In genomic region chr4:38687571-38688011, GRCh38 we compare ENCODE assay signal across 13 cellular contexts. TPM values are rescaled to one million over a fixed set of nuclear protein-coding genes. Genes with fewer than 3 reads are reported as not detected.
A peak's percentile ranks its signal among the peaks of the same experiment; 100 is the strongest.
DNase-seq lines count a peak whose midpoint lies in the region; FAIRE-seq and TF ChIP-seq lines count a peak whose summit lies in the region.
"Had no signal": no experiment of that assay in that cellular context is flagged by ENCODE, and none has a peak within 500 bp of the region (broad histone marks: within the 10 kb centered on the region; RNA-seq: fewer than 3 reads in every experiment).

No MANE protein-coding gene starts in this region.

- no peaks in the 10 kb centered on the region for H3K27me3 ChIP-seq in breast epithelium
- no peaks in the 10 kb centered on the region for H3K27me3 ChIP-seq in keratinocyte (ENCODE audit: control insufficient read depth, extremely low read depth, insufficient read depth, low read length)
- no peaks in the 10 kb centered on the region for H3K27me3 ChIP-seq in transverse colon

- no peak overlapping the region for H3K4me3 ChIP-seq in breast epithelium
- H3K4me3 ChIP-seq in keratinocyte (ENCODE audit: control insufficient read depth in 2 of 3, extremely low read depth in 1 of 3, insufficient read depth in 2 of 3, low read depth in 1 of 3, low read length in 3 of 3) = no peak overlapping the region
- no peak overlapping the region for H3K4me3 ChIP-seq in transverse colon
- H3K4me3 ChIP-seq: lower lobe of right lung had no signal

- H3K4me1 Mint-ChIP-seq in MCF 10A (ENCODE audit: insufficient read depth, unreplicated experiment) = peaks cover 5% of the 10 kb centered on the region
- H3K4me1 Mint-ChIP-seq in activated naive CD8-positive, alpha-beta T cell (ENCODE audit: low read depth) = peaks cover 70% of the 10 kb centered on the region

- H3K4me1 ChIP-seq in breast epithelium (no peaks in the 10 kb centered on the region), keratinocyte (ENCODE audit: control insufficient read depth, extremely low read depth, insufficient read depth, low read length) (peaks cover 25% of the 10 kb centered on the region), transverse colon (peaks cover 22 to 80% (median 45%) of the 10 kb centered on the region in 4 donors)

- dilution Hi-C loops in keratinocyte (cut with MboI; ENCODE audit: extremely low pct_ligation_motif_present, low sequenced_read_pairs) = no loop called here

- H3K27me3 Mint-ChIP-seq in MCF 10A (ENCODE audit: insufficient read depth, unreplicated experiment) = no peaks in the 10 kb centered on the region
- no peaks in the 10 kb centered on the region for H3K27me3 Mint-ChIP-seq in activated naive CD8-positive, alpha-beta T cell
- H3K27me3 Mint-ChIP-seq: B cell had no signal

- peak overlapping the region; percentile 28 for H3K27ac Mint-ChIP-seq in MCF 10A (ENCODE audit: low read depth, unreplicated experiment)
- peak overlapping the region; percentile 75 for H3K27ac Mint-ChIP-seq in activated naive CD8-positive, alpha-beta T cell
- H3K27ac Mint-ChIP-seq: B cell had no signal

- H3K9me3 Mint-ChIP-seq in MCF 10A (ENCODE audit: unreplicated experiment) = no peaks in the 10 kb centered on the region
- H3K9me3 Mint-ChIP-seq in activated naive CD8-positive, alpha-beta T cell (ENCODE audit: low read depth) = no peaks in the 10 kb centered on the region

- no peaks in the 10 kb centered on the region for H3K9me1 ChIP-seq in keratinocyte (ENCODE audit: control insufficient read depth, extremely low read depth, insufficient read depth, low read length)

- TF ChIP-seq CTCF in MCF 10A (IDR thresholded peaks at IDR 0.05; ENCODE audit: unreplicated experiment) (no peak), breast epithelium (IDR thresholded peaks at IDR 0.05) (no peak), keratinocyte (optimal IDR thresholded peaks at IDR 0.05 in 1 of 3, IDR thresholded peaks at IDR 0.05 in 1 of 3, conservative IDR thresholded peaks at IDR 0.05 in 1 of 3; ENCODE audit: extremely low read depth in 1 of 3, insufficient read depth in 2 of 3, low read length in 3 of 3) (no peak), transverse colon (IDR thresholded peaks at IDR 0.05) (no peak), GM20000 (IDR thresholded peaks at IDR 0.05; ENCODE audit: extremely low read depth, missing control alignments) (no peak)

- peak; percentile 90 for FAIRE-seq in keratinocyte (lab: Jason Lieb, UNC)

- no peak for TF ChIP-seq EP300 in transverse colon (IDR thresholded peaks at IDR 0.05; ENCODE audit: low read depth)

- BruUV-seq in MCF 10A (replicated peaks; lab: Mats Ljungman, UMichigan) = no TSS peak

- H3K27ac ChIP-seq in breast epithelium (no peak overlapping the region), keratinocyte (ENCODE audit: control insufficient read depth, insufficient read depth, low read length) (peak overlapping the region; percentile 69), transverse colon (peak overlapping the region; percentile 45 to 57 (median 47))
- H3K27ac ChIP-seq: lower lobe of right lung had no signal

- CTCF ChIA-PET in MCF 10A (lab: Yijun Ruan, JAX) = interaction anchor here (0.7 to 1.3 kb wide), 7 partner anchors 11 to 625 kb away, joined by 3 to 6 read pairs (median 4); no protein-coding TSS in a partner anchor

- H4K20me1 ChIP-seq in keratinocyte (ENCODE audit: control insufficient read depth, extremely low read depth, insufficient read depth, low read length) = peaks cover 27% of the 10 kb centered on the region

- intact Hi-C loops in MCF 10A (cut with micrococcal nuclease) = no loop called here
- intact Hi-C loops in breast epithelium (cut with DNase I; ENCODE audit: low total_unique reads) = no loop called here
- intact Hi-C loops in transverse colon (cut with DNase I; ENCODE audit: low total_unique reads) = no loop called here

- no peaks in the 10 kb centered on the region for H3K9me3 ChIP-seq in breast epithelium
- H3K9me3 ChIP-seq in keratinocyte (ENCODE audit: control insufficient read depth, low read depth, low read length) = no peaks in the 10 kb centered on the region
- H3K9me3 ChIP-seq in transverse colon = no peaks in the 10 kb centered on the region
- H3K9me3 ChIP-seq: lower lobe of right lung had no signal

- peaks cover 79% of the 10 kb centered on the region for H3K36me3 Mint-ChIP-seq in MCF 10A (ENCODE audit: insufficient read depth, unreplicated experiment)
- peaks cover 11% of the 10 kb centered on the region for H3K36me3 Mint-ChIP-seq in activated naive CD8-positive, alpha-beta T cell

- H3K36me3 ChIP-seq in breast epithelium (peaks cover 4% of the 10 kb centered on the region), keratinocyte (ENCODE audit: control insufficient read depth in 2 of 2, extremely low read depth in 1 of 2, insufficient read depth in 2 of 2, low read length in 2 of 2) (peaks cover 33 to 53% of the 10 kb centered on the region in 2 experiments), transverse colon (peaks cover 0 to 50% (median 19%) of the 10 kb centered on the region in 4 donors)

- H3K79me2 ChIP-seq in keratinocyte (ENCODE audit: control insufficient read depth, insufficient read depth, low read length) = peaks cover 72% of the 10 kb centered on the region

- no peak overlapping the region for H3K4me3 Mint-ChIP-seq in MCF 10A (ENCODE audit: unreplicated experiment)
- peak overlapping the region; percentile 53 for H3K4me3 Mint-ChIP-seq in activated naive CD8-positive, alpha-beta T cell
- H3K4me3 Mint-ChIP-seq: B cell had no signal

- WGBS in transverse colon (ENCODE audit: low coverage in 1 of 2), 2 donors = 55% methylated on average over 4 of the region's 4 CpGs; no CpG with 5 or more reads in 1 of the 2 donors

- H2AFZ ChIP-seq in keratinocyte (ENCODE audit: control insufficient read depth, low read length) = no peak overlapping the region

- H3K9ac ChIP-seq in keratinocyte (ENCODE audit: control insufficient read depth, extremely low read depth, insufficient read depth, low read length) = no peak overlapping the region

- POLR2A ChIA-PET in MCF 10A (lab: Yijun Ruan, JAX) = interaction anchor here (0.8 to 1.2 kb wide), 3 partner anchors 10 to 368 kb away, joined by 3 to 5 read pairs (median 3); no protein-coding TSS in a partner anchor

- in situ Hi-C loops in transverse colon (cut with MboI; ENCODE audit: low pct_ligation_motif_present in 1 of 4, low pct_unique_long_range_greater_than_20kb in 1 of 4, low sequenced_read_pairs in 3 of 4) = no loop called here

- TF ChIP-seq POLR2A in breast epithelium (IDR thresholded peaks at IDR 0.05) (no peak), transverse colon (IDR thresholded peaks at IDR 0.05) (no peak)

- no peak overlapping the region for H3K4me2 ChIP-seq in keratinocyte (ENCODE audit: control insufficient read depth, extremely low read depth, insufficient read depth, low read depth, low read length)

- DNase-seq in MCF 10A (ENCODE audit: unreplicated experiment) (no peak), breast epithelium (ENCODE audit: low spot score in 2 of 2) (no peak), keratinocyte (ENCODE audit: low read depth, low spot score) (no peak), transverse colon (no peak), hypothalamus (lab: John Stamatoyannopoulos, UW) (no peak), GM20000 (ENCODE audit: low spot score) (no peak), amygdala (lab: John Stamatoyannopoulos, UW) (no peak)
- DNase-seq: head of caudate nucleus, lower lobe of right lung, NCI-H2107, nucleus accumbens had no signal

RNA-seq across cellular contexts. Expression of gene KLF3, which starts 23.6 kb away (rescaled TPM):
- total RNA-seq in MCF 10A (2022) (45.3 and 51.2 TPM in 2 replicates), breast epithelium (10 to 100 TPM; 33.4 to 48.5 (median 36.0) TPM), transverse colon (100 to 1,000 TPM; 111 to 174 (median 132) TPM)
- polyA plus RNA-seq in keratinocyte = 22.2 to 39.9 TPM (median 25.5 TPM) in 3 replicates
- polyA plus RNA-seq in keratinocyte (2011; ENCODE audit: low read depth) = 48.0 TPM
- 17.6 and 30.3 TPM in 2 replicates for polyA plus RNA-seq in keratinocyte (2011; cell fraction: cytosol; rRNA removed)
- polyA plus RNA-seq in keratinocyte (2011; cell fraction: nucleus; rRNA removed) = 43.3 and 53.0 TPM in 2 replicates
- polyA plus RNA-seq in keratinocyte (2012; ENCODE audit: low replicate concordance) = 19.9 and 73.1 TPM in 2 replicates
- polyA minus RNA-seq in keratinocyte = 21.6 to 85.9 TPM (median 61.8 TPM) in 3 replicates
- polyA minus RNA-seq in keratinocyte (2011; cell fraction: cytosol; rRNA and poly(A)+ RNA removed) = 24.0 TPM
- polyA minus RNA-seq in keratinocyte (2011; cell fraction: nucleus; rRNA and poly(A)+ RNA removed) = 65.7 and 106 TPM in 2 replicates

Comparison
In these comparisons a context has a peak if more than half of its experiments do, and no peak if none do; other contexts are left out.
1. H3K27ac ChIP-seq: peak in keratinocyte (single experiment) and transverse colon (4 of 4); none in breast epithelium (0 of 2).